22 cellular contexts compared by ENCODE assay signal in the genomic region with DNA sequence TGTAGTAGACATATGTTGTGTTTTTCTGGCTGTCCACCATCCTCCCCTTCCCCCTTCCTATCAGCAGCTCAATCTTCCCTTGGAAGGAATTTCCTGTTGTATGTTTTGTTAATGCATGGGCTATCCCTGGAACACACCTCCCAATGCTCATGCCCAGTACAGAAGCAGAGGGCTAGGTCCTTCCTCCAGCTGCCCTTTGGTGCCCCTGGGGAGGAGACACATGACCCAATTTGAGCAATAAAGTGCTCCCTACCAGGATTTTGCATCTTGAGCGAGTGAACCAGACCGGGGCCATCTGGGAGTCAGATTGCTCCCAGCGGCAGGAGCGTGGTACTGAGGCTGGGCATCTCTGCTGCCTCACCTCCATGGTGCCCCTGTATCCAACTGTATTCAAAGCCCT.
DNase-seq lines count a peak whose midpoint lies in the region; ATAC-seq and TF ChIP-seq lines count a peak whose summit lies in the region.
"Had no signal": no experiment of that assay in that cellular context is flagged by ENCODE, and none has a peak within 500 bp of the region (broad histone marks: within the 10 kb centered on the region; RNA-seq: fewer than 3 reads in every experiment).

No MANE protein-coding gene starts in this region.

- no peak overlapping the region for H3K4me2 ChIP-seq in mesenchymal stem cell (ENCODE audit: low read length, poor library complexity, severe bottlenecking)
- no peak overlapping the region for H3K4me2 ChIP-seq in smooth muscle cell
- H3K4me2 ChIP-seq: A549; BLaER1 treated with 17β-estradiol and CSF1 and Interleukin-3, amounts not matched to agents 10 nM and 100 nM had no signal

- H3K18ac ChIP-seq in mesenchymal stem cell (ENCODE audit: low read depth in 1 of 2, low read length in 2 of 2): peak overlapping the region in 1 of 2 experiments; percentile 66

- H3K4ac ChIP-seq in mesenchymal stem cell (ENCODE audit: low read depth in 1 of 2, low read length in 2 of 2): no peak overlapping the region

- peak overlapping the region in 1 of 2 experiments; percentile 18 for H2BK12ac ChIP-seq in mesenchymal stem cell (ENCODE audit: low read length in 2 of 2)

- H3K23ac ChIP-seq in mesenchymal stem cell (ENCODE audit: low read length in 2 of 2): no peak overlapping the region

- no peaks in the 10 kb centered on the region for H3K79me1 ChIP-seq in mesenchymal stem cell (replicated peaks; ENCODE audit: low read length, poor library complexity, severe bottlenecking)

- H3K9me3 ChIP-seq in mesenchymal stem cell (ENCODE audit: control insufficient read depth, low read length) (no peaks in the 10 kb centered on the region), smooth muscle cell (replicated peaks; ENCODE audit: low read depth) (no peaks in the 10 kb centered on the region)
- H3K9me3 ChIP-seq: SJCRH30 had no signal

- H3K27me3 ChIP-seq in mesenchymal stem cell (ENCODE audit: control insufficient read depth in 1 of 2, insufficient read depth in 1 of 2, low read length in 2 of 2): no peaks in the 10 kb centered on the region
- no peaks in the 10 kb centered on the region for H3K27me3 ChIP-seq in smooth muscle cell (ENCODE audit: low read depth)
- H3K27me3 ChIP-seq: BLaER1 treated with 17β-estradiol and CSF1 and Interleukin-3, amounts not matched to agents 10 nM and 100 nM; SJCRH30 had no signal

- DNase-seq in DMS 273 (lab: John Stamatoyannopoulos, UW; ENCODE audit: unreplicated experiment) (peak; percentile 64), dermis blood vessel endothelial cell (peak; percentile 46), mesenchymal stem cell (peak; percentile 27), smooth muscle cell (lab: John Stamatoyannopoulos, UW; ENCODE audit: unreplicated experiment) (no peak), NCI-H2029 treated with DMSO at 0.1 percent for 48 hours (lab: John Stamatoyannopoulos, UW) (no peak)
- DNase-seq in stimulated activated naive CD4-positive, alpha-beta T cell treated with Interleukin-2 at 50 U/mL for 16 hours (lab: John Stamatoyannopoulos, UW): no peak
- DNase-seq: Calu3; CD8-positive, alpha-beta T cell; H9; Kasumi-1; MM.1S; NCI-H1092; NCI-H146; NCI-H2081 treated with DMSO at 0.1 percent for 48 hours; NCI-H510A treated with DMSO at 0.1 percent for 48 hours; NCI-H774; PC-3; SJCRH30 had no signal

- peak overlapping the region; percentile 42 for H2AFZ ChIP-seq in mesenchymal stem cell (ENCODE audit: low read depth, low read length)
- H2AFZ ChIP-seq in smooth muscle cell (ENCODE audit: low read depth): no peak overlapping the region

- H2BK5ac ChIP-seq in mesenchymal stem cell (ENCODE audit: low read depth, low read length, poor library complexity, severe bottlenecking): no peak overlapping the region

- no peaks in the 10 kb centered on the region for H3K79me2 ChIP-seq in smooth muscle cell (ENCODE audit: low read depth)

- no peak overlapping the region for H3K4me3 ChIP-seq in mesenchymal stem cell (ENCODE audit: insufficient read depth in 1 of 2, low read depth in 1 of 2, low read length in 2 of 2)
- no peak overlapping the region for H3K4me3 ChIP-seq in smooth muscle cell
- H3K4me3 ChIP-seq: A549; BLaER1 treated with 17β-estradiol and CSF1 and Interleukin-3, amounts not matched to agents 10 nM and 100 nM; SJCRH30 had no signal

- TF ChIP-seq CTCF in smooth muscle cell (IDR thresholded peaks at IDR 0.05; ENCODE audit: borderline replicate concordance, insufficient read depth, poor library complexity, severe bottlenecking): no peak

- H3K36me3 ChIP-seq in mesenchymal stem cell (ENCODE audit: control insufficient read depth in 1 of 2, insufficient read depth in 2 of 2, low read depth in 1 of 2, low read length in 2 of 2): no peaks in the 10 kb centered on the region
- no peaks in the 10 kb centered on the region for H3K36me3 ChIP-seq in smooth muscle cell (ENCODE audit: low read depth)
- H3K36me3 ChIP-seq: BLaER1 treated with 17β-estradiol and CSF1 and Interleukin-3, amounts not matched to agents 10 nM and 100 nM; SJCRH30 had no signal

- H3K27ac ChIP-seq in mesenchymal stem cell (ENCODE audit: low read length, poor library complexity, severe bottlenecking): no peak overlapping the region
- no peak overlapping the region for H3K27ac ChIP-seq in smooth muscle cell (ENCODE audit: low read depth)
- H3K27ac ChIP-seq: A549; BLaER1 treated with 17β-estradiol and CSF1 and Interleukin-3, amounts not matched to agents 10 nM and 100 nM; SJCRH30 had no signal

- H3F3A ChIP-seq in smooth muscle cell (ENCODE audit: low read depth): no peaks in the 10 kb centered on the region

- H2BK120ac ChIP-seq in mesenchymal stem cell (ENCODE audit: low read depth, low read length): no peak overlapping the region

- H3K9ac ChIP-seq in mesenchymal stem cell (ENCODE audit: low read length): no peak overlapping the region
- no peak overlapping the region for H3K9ac ChIP-seq in smooth muscle cell (ENCODE audit: low read depth)
- H3K9ac ChIP-seq: BLaER1 treated with 17β-estradiol and CSF1 and Interleukin-3, amounts not matched to agents 10 nM and 100 nM had no signal

- H4K91ac ChIP-seq in mesenchymal stem cell (ENCODE audit: low read length): no peak overlapping the region

- no peak overlapping the region for H2BK15ac ChIP-seq in mesenchymal stem cell (ENCODE audit: low read depth, poor library complexity, severe bottlenecking)

- H4K8ac ChIP-seq in mesenchymal stem cell (ENCODE audit: low read length): no peak overlapping the region

- H4K20me1 ChIP-seq in smooth muscle cell (ENCODE audit: low read depth): no peaks in the 10 kb centered on the region
- H4K20me1 ChIP-seq: BLaER1 treated with 17β-estradiol and CSF1 and Interleukin-3, amounts not matched to agents 10 nM and 100 nM had no signal

- 50% methylated on average over 4 of the region's 4 CpGs for WGBS in mesenchymal stem cell
- 94% methylated on average over 4 of the region's 4 CpGs for WGBS in smooth muscle cell (ENCODE audit: low lambda C conversion rate)

- no peak overlapping the region for H2AK5ac ChIP-seq in mesenchymal stem cell (ENCODE audit: low read length, severe bottlenecking)

- H3K4me1 ChIP-seq in mesenchymal stem cell (ENCODE audit: control insufficient read depth, insufficient read depth, low read depth, low read length): peaks cover 3% of the 10 kb centered on the region
- H3K4me1 ChIP-seq in smooth muscle cell (ENCODE audit: low read depth): no peaks in the 10 kb centered on the region
- H3K4me1 ChIP-seq: BLaER1 treated with 17β-estradiol and CSF1 and Interleukin-3, amounts not matched to agents 10 nM and 100 nM; SJCRH30 had no signal

- no peak for ATAC-seq in HG02938 (IDR thresholded peaks at IDR 0.05; ENCODE audit: unreplicated experiment)
- ATAC-seq: CD8-positive, alpha-beta T cell; PC-3 had no signal

- H3K14ac ChIP-seq in mesenchymal stem cell (ENCODE audit: low read length in 2 of 2): peak overlapping the region in 1 of 2 experiments; percentile 55

TF ChIP-seq in PFSK-1, 5 proteins besides CTCF, POLR2A, EP300 and RAD21:
- TF ChIP-seq SIN3A (IDR thresholded peaks at IDR 0.05; ENCODE audit: borderline replicate concordance, insufficient read depth, low read length): 0 out of 2 replicates have a peak, but pooled peaks have one; percentile 31
- TF ChIP-seq, protein P1, sequence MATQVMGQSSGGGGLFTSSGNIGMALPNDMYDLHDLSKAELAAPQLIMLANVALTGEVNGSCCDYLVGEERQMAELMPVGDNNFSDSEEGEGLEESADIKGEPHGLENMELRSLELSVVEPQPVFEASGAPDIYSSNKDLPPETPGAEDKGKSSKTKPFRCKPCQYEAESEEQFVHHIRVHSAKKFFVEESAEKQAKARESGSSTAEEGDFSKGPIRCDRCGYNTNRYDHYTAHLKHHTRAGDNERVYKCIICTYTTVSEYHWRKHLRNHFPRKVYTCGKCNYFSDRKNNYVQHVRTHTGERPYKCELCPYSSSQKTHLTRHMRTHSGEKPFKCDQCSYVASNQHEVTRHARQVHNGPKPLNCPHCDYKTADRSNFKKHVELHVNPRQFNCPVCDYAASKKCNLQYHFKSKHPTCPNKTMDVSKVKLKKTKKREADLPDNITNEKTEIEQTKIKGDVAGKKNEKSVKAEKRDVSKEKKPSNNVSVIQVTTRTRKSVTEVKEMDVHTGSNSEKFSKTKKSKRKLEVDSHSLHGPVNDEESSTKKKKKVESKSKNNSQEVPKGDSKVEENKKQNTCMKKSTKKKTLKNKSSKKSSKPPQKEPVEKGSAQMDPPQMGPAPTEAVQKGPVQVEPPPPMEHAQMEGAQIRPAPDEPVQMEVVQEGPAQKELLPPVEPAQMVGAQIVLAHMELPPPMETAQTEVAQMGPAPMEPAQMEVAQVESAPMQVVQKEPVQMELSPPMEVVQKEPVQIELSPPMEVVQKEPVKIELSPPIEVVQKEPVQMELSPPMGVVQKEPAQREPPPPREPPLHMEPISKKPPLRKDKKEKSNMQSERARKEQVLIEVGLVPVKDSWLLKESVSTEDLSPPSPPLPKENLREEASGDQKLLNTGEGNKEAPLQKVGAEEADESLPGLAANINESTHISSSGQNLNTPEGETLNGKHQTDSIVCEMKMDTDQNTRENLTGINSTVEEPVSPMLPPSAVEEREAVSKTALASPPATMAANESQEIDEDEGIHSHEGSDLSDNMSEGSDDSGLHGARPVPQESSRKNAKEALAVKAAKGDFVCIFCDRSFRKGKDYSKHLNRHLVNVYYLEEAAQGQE (IDR thresholded peaks at IDR 0.05; ENCODE audit: insufficient read depth in 1 of 2, low read depth in 2 of 2, low read length in 2 of 2): no peak
- TF ChIP-seq FOXP2 (optimal IDR thresholded peaks at IDR 0.05; ENCODE audit: borderline replicate concordance, extremely low read depth, extremely low read length, insufficient read depth): no peak
- TF ChIP-seq POLR2AphosphoS5 (IDR thresholded peaks at IDR 0.05; ENCODE audit: low read depth, low read length): no peak
- no peak for TF ChIP-seq TAF1 (IDR thresholded peaks at IDR 0.05; ENCODE audit: borderline replicate concordance, insufficient read depth, low read length)

Comparison
In these comparisons a context has a peak if more than half of its experiments do, and no peak if none do; other contexts are left out.
1. DNase-seq: peak in DMS 273 (single experiment), dermis blood vessel endothelial cell (single experiment) and mesenchymal stem cell (single experiment); none in smooth muscle cell (single experiment), stimulated activated naive CD4-positive, alpha-beta T cell treated with Interleukin-2 at 50 U/mL for 16 hours (single experiment) and NCI-H2029 treated with DMSO at 0.1 percent for 48 hours (single experiment).